Comparison of ENCODE assay signal across 8 cellular contexts in genomic region chr7:149872419-149873073, GRCh38. TPM values are rescaled to one million over a fixed set of nuclear protein-coding genes. Genes with fewer than 3 reads are reported as not detected.
DNase-seq lines count a peak whose midpoint lies in the region; ATAC-seq and TF ChIP-seq lines count a peak whose summit lies in the region.

No MANE protein-coding gene starts in this region.

- H3K27me3 ChIP-seq in ascending aorta (no peaks in the 10 kb centered on the region), left ventricle myocardium inferior (ENCODE audit: low read depth) (no peaks in the 10 kb centered on the region), ovary (no peaks in the 10 kb centered on the region)

- intact Hi-C loops in ascending aorta (cut with DNase I): loop anchor here (1.0 to 10.0 kb wide), 5 partner anchors 34 to 532 kb away; partner anchors contain the start of genes ZNF775 and ZNF862
- intact Hi-C loops in left ventricle myocardium inferior (cut with micrococcal nuclease): no loop called here
- intact Hi-C loops in ovary (cut with DNase I): loop anchor here in 1 of 4 donors (5.0 to 10.0 kb wide), 2 partner anchors 495 to 532 kb away; partner anchors contain the start of gene REPIN1

- H3K4me1 ChIP-seq in HEK293 (ENCODE audit: control insufficient read depth, insufficient read depth, low read length) (no peaks in the 10 kb centered on the region), ascending aorta (peaks cover 11% of the 10 kb centered on the region in 2 donors), left ventricle myocardium inferior (peaks cover 77% of the 10 kb centered on the region), ovary (ENCODE audit: insufficient read depth) (peaks cover 3% of the 10 kb centered on the region)

- no peak for TF ChIP-seq EP300 in ovary (IDR thresholded peaks at IDR 0.05)

- no peaks in the 10 kb centered on the region for H3K9me3 ChIP-seq in HEK293 (ENCODE audit: control insufficient read depth, insufficient read depth, low read depth, low read length)
- H3K9me3 ChIP-seq in ascending aorta: no peaks in the 10 kb centered on the region
- no peaks in the 10 kb centered on the region for H3K9me3 ChIP-seq in left ventricle myocardium inferior (replicated peaks)
- no peaks in the 10 kb centered on the region for H3K9me3 ChIP-seq in ovary

- WGBS in ovary, 3 donors: 14 to 18% (median 16%) methylated on average over 13 of the region's 13 CpGs

- 0 out of 2 replicates have a peak, but pooled peaks have one; percentile 54 for TF ChIP-seq CTCF in HEK293 (tag by site-specific recombination; IDR thresholded peaks at IDR 0.05)
- TF ChIP-seq CTCF in ascending aorta (IDR thresholded peaks at IDR 0.05): peak in 2 of 3 experiments; percentile 12 to 19
- TF ChIP-seq CTCF in left ventricle myocardium inferior (IDR thresholded peaks at IDR 0.05; ENCODE audit: borderline replicate concordance): peak; percentile 46
- no peak for TF ChIP-seq CTCF in ovary (IDR thresholded peaks at IDR 0.05)

- no peak for TF ChIP-seq POLR2A in ovary (IDR thresholded peaks at IDR 0.05)

- CTCF ChIA-PET in HEK293 (lab: Yijun Ruan, JAX): interaction anchor here (0.6 to 1.4 kb wide), 2 partner anchors 17 to 65 kb away, joined by 3 to 5 read pairs; no protein-coding TSS in a partner anchor

- DNase-seq in D341Med (ENCODE audit: low spot score) (peak; percentile 58), NCI-H748 (lab: John Stamatoyannopoulos, UW; ENCODE audit: unreplicated experiment) (peak; percentile 83), ascending aorta (ENCODE audit: low spot score in 2 of 2) (peak; percentile 70 to 89), left ventricle myocardium inferior (peak; percentile 84), ovary (peak; percentile 59 to 79 (median 72)), RKO (ENCODE audit: low spot score) (no peak)

- H3K36me3 ChIP-seq in HEK293 (ENCODE audit: control insufficient read depth in 2 of 2, insufficient read depth in 1 of 2, low read length in 2 of 2) (peaks cover 0 to 59% of the 10 kb centered on the region in 2 experiments; a peak in 1 of 3 replicates), ascending aorta (no peaks in the 10 kb centered on the region), left ventricle myocardium inferior (no peaks in the 10 kb centered on the region), ovary (no peaks in the 10 kb centered on the region)

- peak overlapping the region; percentile 61 for H3K4me3 ChIP-seq in HEK293 (ENCODE audit: low read depth, low read length)
- H3K4me3 ChIP-seq in ascending aorta: peak overlapping the region; percentile 86 to 89
- peak overlapping the region; percentile 98 for H3K4me3 ChIP-seq in left ventricle myocardium inferior
- H3K4me3 ChIP-seq in ovary: peak overlapping the region; percentile 66

- ATAC-seq in HG02571 (IDR thresholded peaks at IDR 0.05; ENCODE audit: unreplicated experiment): no peak

- POLR2A ChIA-PET in HEK293 (lab: Yijun Ruan, JAX): interaction anchor here (0.7 kb wide), 1 partner anchor 377 kb away, joined by 6 read pairs; no protein-coding TSS in a partner anchor

- H3K27ac ChIP-seq in HEK293 (ENCODE audit: extremely low read depth, low read depth, low read length) (no peak overlapping the region; the same call in 1 of the 2 replicates), ascending aorta (peak overlapping the region; percentile 84 to 86), left ventricle myocardium inferior (replicated peaks) (peak overlapping the region; percentile 98), ovary (peak overlapping the region; percentile 73 to 92)

TF ChIP-seq in HEK293, 187 proteins besides CTCF, POLR2A, EP300 and RAD21:
- TF ChIP-seq ZSCAN30 (tag by site-specific recombination; IDR thresholded peaks at IDR 0.05) (peak; percentile 27; the same call in 1 of the 2 replicates), MZF1 (tag by site-specific recombination; IDR thresholded peaks at IDR 0.05; ENCODE audit: borderline replicate concordance) (peak; percentile 66; the same call in 1 of the 2 replicates), ZNF24 (tag by site-specific recombination; IDR thresholded peaks at IDR 0.05) (no peak), ZNF121 (tag by site-specific recombination; IDR thresholded peaks at IDR 0.05) (no peak), ZNF2 (tag by site-specific recombination; IDR thresholded peaks at IDR 0.05) (0 out of 2 replicates have a peak, but pooled peaks have one; percentile 23), SCRT1 (tag by site-specific recombination; IDR thresholded peaks at IDR 0.05; ENCODE audit: borderline replicate concordance) (peak; percentile 93), ZNF16 (tag by site-specific recombination; IDR thresholded peaks at IDR 0.05; ENCODE audit: low read depth) (no peak), REST (tag by site-specific recombination; IDR thresholded peaks at IDR 0.05) (peak; percentile 85), INSM2 (tag by site-specific recombination; IDR thresholded peaks at IDR 0.05) (no peak), ZNF580 (tag by site-specific recombination; IDR thresholded peaks at IDR 0.05) (peak; percentile 33; the same call in 1 of the 2 replicates), ZBTB17 (tag by site-specific recombination; IDR thresholded peaks at IDR 0.05) (peak; percentile 23; the same call in 1 of the 2 replicates), TRIM28 (IDR thresholded peaks at IDR 0.05; ENCODE audit: borderline replicate concordance, low read length) (0 out of 2 replicates have a peak, but pooled peaks have one; percentile 35), IKZF3 (tag by site-specific recombination; IDR thresholded peaks at IDR 0.05) (peak; percentile 52; the same call in 1 of the 2 replicates), ZXDB (tag by site-specific recombination; IDR thresholded peaks at IDR 0.05) (0 out of 2 replicates have a peak, but pooled peaks have one; percentile 8), OSR2 (tag by site-specific recombination; IDR thresholded peaks at IDR 0.05) (no peak), ZNF366 (tag by site-specific recombination; conservative IDR thresholded peaks at IDR 0.05) (peak; percentile 68; the same call in 1 of the 2 replicates), ZBTB20 (tag by site-specific recombination; IDR thresholded peaks at IDR 0.05) (peak; percentile 83), REPIN1 (tag by site-specific recombination; IDR thresholded peaks at IDR 0.05; ENCODE audit: low read depth) (no peak), SCRT2 (tag by site-specific recombination; IDR thresholded peaks at IDR 0.05) (peak; percentile 98)

RNA-seq across cellular contexts. Expression of gene ATP6V0E2, which starts 1.2 kb away (rescaled TPM):
- total RNA-seq in ascending aorta (29.5 TPM), left ventricle myocardium inferior (120 TPM), ovary (10 to 100 TPM; 10.7 to 19.6 (median 13.2) TPM)
- 10 to 100 TPM in 1 of 2 donors, 1 to 10 TPM in 1; 10.0 to 10.4 TPM for polyA plus RNA-seq in ovary

RNA-seq across cellular contexts. Expression of gene ZNF862, which starts 34.4 kb away (rescaled TPM):
- 1.7 TPM for total RNA-seq in ascending aorta
- 10.4 TPM for total RNA-seq in left ventricle myocardium inferior
- 10 to 100 TPM; 13.6 to 29.8 (median 22.8) TPM for total RNA-seq in ovary
- polyA plus RNA-seq in ovary: 10 to 100 TPM; 11.4 to 11.8 TPM

Comparison
In these comparisons a context has a peak if more than half of its experiments do, and no peak if none do; other contexts are left out.
1. CTCF ChIP-seq: peak in HEK293 (single experiment), ascending aorta (2 of 3) and left ventricle myocardium inferior (single experiment); none in ovary (0 of 3).
2. Peak in every context shown above with its lines, with median percentiles within 50 percentile points of each other: H3K4me3 ChIP-seq.